In genomic region chr20:62367136-62367482, GRCh38 we compare ENCODE assay signal across 8 cellular contexts. TPM values are rescaled to one million over a fixed set of nuclear protein-coding genes. Genes with fewer than 3 reads are reported as not detected.
A peak's percentile ranks its signal among the peaks of the same experiment; 100 is the strongest.
DNase-seq lines count a peak whose midpoint lies in the region; ATAC-seq and TF ChIP-seq lines count a peak whose summit lies in the region.

LAMA5 (minus strand) TSS chr20:62367312; CDS start chr20:62367245, 67 bp downstream.

- TF ChIP-seq EP300 in Ishikawa (IDR thresholded peaks at IDR 0.05; ENCODE audit: borderline replicate concordance) = 0 out of 2 replicates have a peak, but pooled peaks have one; percentile 1

- TF ChIP-seq CTCF in heart right ventricle (IDR thresholded peaks at IDR 0.05) = peak in 1 of 9 donors; percentile 6
- no peak for TF ChIP-seq CTCF in progenitor cell of endocrine pancreas (IDR thresholded peaks at IDR 0.05; ENCODE audit: unreplicated experiment)

- peaks cover 26% of the 10 kb centered on the region for H3K27me3 Mint-ChIP-seq in activated naive CD8-positive, alpha-beta T cell treated with anti-CD3 and anti-CD28 coated beads, Interleukin-2, amount 50 U/mL, for 24 hours
- H3K27me3 Mint-ChIP-seq in progenitor cell of endocrine pancreas = no peaks in the 10 kb centered on the region

- no peak for DNase-seq in activated naive CD8-positive, alpha-beta T cell treated with anti-CD3 and anti-CD28 coated beads, Interleukin-2, amount 50 U/mL, for 24 hours
- DNase-seq in heart right ventricle (peak in 1 of 2 donors; percentile 73), progenitor cell of endocrine pancreas (ENCODE audit: low spot score, unreplicated experiment) (peak; percentile 65), cerebellar nuclear complex (lab: John Stamatoyannopoulos, UW) (no peak), NCI-H2081 treated with DMSO at 0.1 percent for 48 hours (lab: John Stamatoyannopoulos, UW) (no peak)
- DNase-seq in NK-92 treated with Interleukin-12 subunit alpha and Interleukin-12 subunit beta, amount 100 ng/mL, for 24 hours (lab: John Stamatoyannopoulos, UW) = no peak

- peaks cover 44 to 85% (median 83%) of the 10 kb centered on the region in 9 donors for H3K4me1 ChIP-seq in heart right ventricle

- no peaks in the 10 kb centered on the region for H3K9me3 Mint-ChIP-seq in activated naive CD8-positive, alpha-beta T cell treated with anti-CD3 and anti-CD28 coated beads, Interleukin-2, amount 50 U/mL, for 24 hours
- no peaks in the 10 kb centered on the region for H3K9me3 Mint-ChIP-seq in progenitor cell of endocrine pancreas (ENCODE audit: low read depth)

- H3K4me3 ChIP-seq in GM08714 (ENCODE audit: low read length) = peak within 1 kb of the TSS; percentile 52; the same call in 1 of the 2 replicates
- peak within 1 kb of the TSS; percentile 68 to 95 (median 91) for H3K4me3 ChIP-seq in heart right ventricle

- 0% methylated on average over 36 to 50 of the region's 52 CpGs for WGBS in heart right ventricle, 2 donors

- H3K36me3 Mint-ChIP-seq in activated naive CD8-positive, alpha-beta T cell treated with anti-CD3 and anti-CD28 coated beads, Interleukin-2, amount 50 U/mL, for 24 hours (ENCODE audit: low read depth) = no peaks in the 10 kb centered on the region
- H3K36me3 Mint-ChIP-seq in progenitor cell of endocrine pancreas (ENCODE audit: insufficient read depth) = no peaks in the 10 kb centered on the region

- H3K4me1 Mint-ChIP-seq in activated naive CD8-positive, alpha-beta T cell treated with anti-CD3 and anti-CD28 coated beads, Interleukin-2, amount 50 U/mL, for 24 hours = peaks cover 13% of the 10 kb centered on the region
- H3K4me1 Mint-ChIP-seq in progenitor cell of endocrine pancreas (ENCODE audit: low read depth) = peaks cover 32% of the 10 kb centered on the region

- H3K27me3 ChIP-seq in heart right ventricle = peaks cover 0 to 55% (median 0%) of the 10 kb centered on the region in 7 donors

- no peak for ATAC-seq in activated naive CD8-positive, alpha-beta T cell treated with anti-CD3 and anti-CD28 coated beads, Interleukin-2, amount 50 U/mL, for 24 hours
- peak in 6 of 8 donors; percentile 7 to 64 (median 31) for ATAC-seq in heart right ventricle

- H3K27ac Mint-ChIP-seq in activated naive CD8-positive, alpha-beta T cell treated with anti-CD3 and anti-CD28 coated beads, Interleukin-2, amount 50 U/mL, for 24 hours = no peak within 1 kb of the TSS
- peak within 1 kb of the TSS; percentile 78 for H3K27ac Mint-ChIP-seq in progenitor cell of endocrine pancreas

- peak within 1 kb of the TSS; percentile 26 for H3K4me3 Mint-ChIP-seq in activated naive CD8-positive, alpha-beta T cell treated with anti-CD3 and anti-CD28 coated beads, Interleukin-2, amount 50 U/mL, for 24 hours
- H3K4me3 Mint-ChIP-seq in progenitor cell of endocrine pancreas (ENCODE audit: low read depth) = peak within 1 kb of the TSS; percentile 69

- peaks cover 0 to 2% (median 0%) of the 10 kb centered on the region in 9 donors for H3K36me3 ChIP-seq in heart right ventricle

- H3K27ac ChIP-seq in heart right ventricle = peak within 1 kb of the TSS; percentile 89 to 99 (median 94)

- no peaks in the 10 kb centered on the region for H3K9me3 ChIP-seq in heart right ventricle

- intact Hi-C loops in heart right ventricle (cut with DNase I) = loop anchor here in 1 of 10 donors (2.0 to 5.0 kb wide), 2 partner anchors 14 to 65 kb away; partner anchors contain the start of gene ADRM1

- TF ChIP-seq RAD21 in Ishikawa (IDR thresholded peaks at IDR 0.05; ENCODE audit: low read depth) = no peak

TF ChIP-seq in Ishikawa, 13 proteins besides CTCF, POLR2A, EP300 and RAD21:
- TF ChIP-seq CREB1 (IDR thresholded peaks at IDR 0.05; ENCODE audit: low read depth) (no peak), NFIC (IDR thresholded peaks at IDR 0.05) (no peak), TEAD4 (IDR thresholded peaks at IDR 0.05) (no peak), TAF1 (IDR thresholded peaks at IDR 0.05; ENCODE audit: low read depth) (peak; percentile 77; the same call in 1 of the 2 replicates), EGR1 (IDR thresholded peaks at IDR 0.05) (no peak), FOXM1 (IDR thresholded peaks at IDR 0.05; ENCODE audit: borderline replicate concordance, low read depth) (no peak), TCF12 (IDR thresholded peaks at IDR 0.05; ENCODE audit: low read depth) (no peak), USF1 (IDR thresholded peaks at IDR 0.05) (no peak), MAX (IDR thresholded peaks at IDR 0.05) (no peak), ZBTB7A (IDR thresholded peaks at IDR 0.05; ENCODE audit: low read depth) (no peak), CEBPB (IDR thresholded peaks at IDR 0.05) (no peak), YY1 (IDR thresholded peaks at IDR 0.05; ENCODE audit: low read depth) (peak; percentile 69), REST (IDR thresholded peaks at IDR 0.05; ENCODE audit: low read depth) (no peak)
TF ChIP-seq in Ishikawa: peak in this region for 2.

RNA-seq across cellular contexts. Expression of gene LAMA5, which starts in this region (rescaled TPM):
- 100 to 1,000 TPM in 1 of 10 donors, 10 to 100 TPM in 9; 53.9 to 146 (median 67.2) TPM for total RNA-seq in heart right ventricle
- 100 to 1,000 TPM; 103 to 358 TPM for polyA plus RNA-seq in heart right ventricle
- total RNA-seq in progenitor cell of endocrine pancreas = 248 and 252 TPM in 2 replicates
